3 cellular contexts compared by ENCODE assay signal in the genomic region with DNA sequence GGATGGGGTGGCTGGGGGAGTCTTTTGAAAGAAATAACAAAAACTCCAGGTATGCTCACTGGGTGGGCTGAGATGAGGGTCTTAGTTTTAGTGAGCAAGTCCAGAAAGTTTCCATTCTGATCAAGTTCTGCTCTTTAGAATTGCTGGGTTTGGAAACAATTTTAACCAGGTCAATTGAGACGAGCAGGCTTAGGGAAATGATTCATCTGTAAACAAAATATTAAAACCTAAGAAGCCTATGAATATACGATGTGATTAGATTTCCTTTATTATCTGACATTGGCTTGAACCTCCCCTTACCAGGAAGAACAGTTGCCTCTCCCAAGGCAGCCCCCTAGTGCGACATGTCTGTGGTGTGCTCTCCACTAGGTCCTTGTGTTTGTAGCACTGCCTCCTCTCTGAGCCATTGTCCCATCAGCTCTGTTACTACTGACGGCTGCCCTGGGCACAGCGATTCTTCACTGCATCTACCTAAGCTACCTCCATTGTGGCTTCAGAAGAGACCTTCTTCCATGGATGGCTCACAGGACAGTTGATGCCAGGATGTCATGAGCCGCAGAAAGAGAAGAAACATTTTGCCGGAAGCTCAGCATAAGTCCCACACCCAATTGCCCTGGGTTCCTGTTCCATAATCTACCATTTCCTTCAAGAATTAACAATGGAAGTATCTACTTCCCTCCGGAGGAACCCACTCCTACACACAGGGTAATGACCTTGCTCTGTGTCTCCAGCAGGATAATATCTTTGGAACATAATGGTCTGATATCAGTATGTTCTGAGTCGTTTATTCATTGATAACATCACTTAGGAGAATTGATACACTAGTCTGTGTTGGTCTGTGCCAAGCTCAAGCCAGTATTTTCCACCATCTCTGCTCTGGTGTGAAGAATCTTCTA.
A peak's percentile ranks its signal among the peaks of the same experiment; 100 is the strongest.
TF ChIP-seq lines count a peak whose summit lies in the region.

No MANE protein-coding gene starts in this region.

TF ChIP-seq in SK-N-SH, 30 proteins besides CTCF, POLR2A, EP300 and RAD21 (continued from another document):
- TF ChIP-seq MXI1 (IDR thresholded peaks at IDR 0.05; ENCODE audit: low read depth, low read length): no peak
- TF ChIP-seq, protein P1, sequence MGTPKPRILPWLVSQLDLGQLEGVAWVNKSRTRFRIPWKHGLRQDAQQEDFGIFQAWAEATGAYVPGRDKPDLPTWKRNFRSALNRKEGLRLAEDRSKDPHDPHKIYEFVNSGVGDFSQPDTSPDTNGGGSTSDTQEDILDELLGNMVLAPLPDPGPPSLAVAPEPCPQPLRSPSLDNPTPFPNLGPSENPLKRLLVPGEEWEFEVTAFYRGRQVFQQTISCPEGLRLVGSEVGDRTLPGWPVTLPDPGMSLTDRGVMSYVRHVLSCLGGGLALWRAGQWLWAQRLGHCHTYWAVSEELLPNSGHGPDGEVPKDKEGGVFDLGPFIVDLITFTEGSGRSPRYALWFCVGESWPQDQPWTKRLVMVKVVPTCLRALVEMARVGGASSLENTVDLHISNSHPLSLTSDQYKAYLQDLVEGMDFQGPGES (IDR thresholded peaks at IDR 0.05; ENCODE audit: low read depth, low read length): no peak
- TF ChIP-seq GATA2 (CRISPR knock-in tag; IDR thresholded peaks at IDR 0.05): no peak
- TF ChIP-seq NRF1 (IDR thresholded peaks at IDR 0.05; ENCODE audit: low read depth, low read length): no peak
- TF ChIP-seq, protein P2, sequence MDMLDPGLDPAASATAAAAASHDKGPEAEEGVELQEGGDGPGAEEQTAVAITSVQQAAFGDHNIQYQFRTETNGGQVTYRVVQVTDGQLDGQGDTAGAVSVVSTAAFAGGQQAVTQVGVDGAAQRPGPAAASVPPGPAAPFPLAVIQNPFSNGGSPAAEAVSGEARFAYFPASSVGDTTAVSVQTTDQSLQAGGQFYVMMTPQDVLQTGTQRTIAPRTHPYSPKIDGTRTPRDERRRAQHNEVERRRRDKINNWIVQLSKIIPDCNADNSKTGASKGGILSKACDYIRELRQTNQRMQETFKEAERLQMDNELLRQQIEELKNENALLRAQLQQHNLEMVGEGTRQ (IDR thresholded peaks at IDR 0.05; ENCODE audit: borderline replicate concordance, low read depth, low read length): no peak
- TF ChIP-seq FOSL2 (IDR thresholded peaks at IDR 0.05; ENCODE audit: borderline replicate concordance, low read depth): no peak
- no peak for TF ChIP-seq FOXJ3 (CRISPR knock-in tag; IDR thresholded peaks at IDR 0.05)
- no peak for TF ChIP-seq FOXM1 (IDR thresholded peaks at IDR 0.05; ENCODE audit: low read depth)
- TF ChIP-seq MEF2A (IDR thresholded peaks at IDR 0.05; ENCODE audit: borderline replicate concordance, low read depth): no peak
- no peak for TF ChIP-seq RXRA (IDR thresholded peaks at IDR 0.05; ENCODE audit: borderline replicate concordance, low read depth)
- TF ChIP-seq SMC3 (IDR thresholded peaks at IDR 0.05; ENCODE audit: low read depth, low read length): no peak
- TF ChIP-seq MAX (IDR thresholded peaks at IDR 0.05; ENCODE audit: low read depth): no peak
- TF ChIP-seq SIN3A (IDR thresholded peaks at IDR 0.05; ENCODE audit: borderline replicate concordance, low read depth, low read length): no peak
- no peak for TF ChIP-seq TCF12 (IDR thresholded peaks at IDR 0.05)
- TF ChIP-seq, protein P3, sequence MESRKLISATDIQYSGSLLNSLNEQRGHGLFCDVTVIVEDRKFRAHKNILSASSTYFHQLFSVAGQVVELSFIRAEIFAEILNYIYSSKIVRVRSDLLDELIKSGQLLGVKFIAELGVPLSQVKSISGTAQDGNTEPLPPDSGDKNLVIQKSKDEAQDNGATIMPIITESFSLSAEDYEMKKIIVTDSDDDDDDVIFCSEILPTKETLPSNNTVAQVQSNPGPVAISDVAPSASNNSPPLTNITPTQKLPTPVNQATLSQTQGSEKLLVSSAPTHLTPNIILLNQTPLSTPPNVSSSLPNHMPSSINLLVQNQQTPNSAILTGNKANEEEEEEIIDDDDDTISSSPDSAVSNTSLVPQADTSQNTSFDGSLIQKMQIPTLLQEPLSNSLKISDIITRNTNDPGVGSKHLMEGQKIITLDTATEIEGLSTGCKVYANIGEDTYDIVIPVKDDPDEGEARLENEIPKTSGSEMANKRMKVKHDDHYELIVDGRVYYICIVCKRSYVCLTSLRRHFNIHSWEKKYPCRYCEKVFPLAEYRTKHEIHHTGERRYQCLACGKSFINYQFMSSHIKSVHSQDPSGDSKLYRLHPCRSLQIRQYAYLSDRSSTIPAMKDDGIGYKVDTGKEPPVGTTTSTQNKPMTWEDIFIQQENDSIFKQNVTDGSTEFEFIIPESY (IDR thresholded peaks at IDR 0.05; ENCODE audit: borderline replicate concordance, low read depth): no peak
- TF ChIP-seq RFX5 (IDR thresholded peaks at IDR 0.05; ENCODE audit: low read length): no peak
- TF ChIP-seq ELF1 (IDR thresholded peaks at IDR 0.05): no peak

TF ChIP-seq in SK-N-SH treated with all-trans-retinoic acid at 6 μM for 48 hours, 23 proteins besides CTCF, POLR2A, EP300 and RAD21:
- TF ChIP-seq, protein P4, sequence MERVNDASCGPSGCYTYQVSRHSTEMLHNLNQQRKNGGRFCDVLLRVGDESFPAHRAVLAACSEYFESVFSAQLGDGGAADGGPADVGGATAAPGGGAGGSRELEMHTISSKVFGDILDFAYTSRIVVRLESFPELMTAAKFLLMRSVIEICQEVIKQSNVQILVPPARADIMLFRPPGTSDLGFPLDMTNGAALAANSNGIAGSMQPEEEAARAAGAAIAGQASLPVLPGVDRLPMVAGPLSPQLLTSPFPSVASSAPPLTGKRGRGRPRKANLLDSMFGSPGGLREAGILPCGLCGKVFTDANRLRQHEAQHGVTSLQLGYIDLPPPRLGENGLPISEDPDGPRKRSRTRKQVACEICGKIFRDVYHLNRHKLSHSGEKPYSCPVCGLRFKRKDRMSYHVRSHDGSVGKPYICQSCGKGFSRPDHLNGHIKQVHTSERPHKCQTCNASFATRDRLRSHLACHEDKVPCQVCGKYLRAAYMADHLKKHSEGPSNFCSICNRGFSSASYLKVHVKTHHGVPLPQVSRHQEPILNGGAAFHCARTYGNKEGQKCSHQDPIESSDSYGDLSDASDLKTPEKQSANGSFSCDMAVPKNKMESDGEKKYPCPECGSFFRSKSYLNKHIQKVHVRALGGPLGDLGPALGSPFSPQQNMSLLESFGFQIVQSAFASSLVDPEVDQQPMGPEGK (CRISPR knock-in tag; IDR thresholded peaks at IDR 0.05; ENCODE audit: borderline replicate concordance): no peak
- TF ChIP-seq CSDC2 (CRISPR knock-in tag; IDR thresholded peaks at IDR 0.05) (no peak), ZNF565 (CRISPR knock-in tag; conservative IDR thresholded peaks at IDR 0.05; ENCODE audit: low read depth) (no peak), BACH2 (CRISPR knock-in tag; IDR thresholded peaks at IDR 0.05; ENCODE audit: borderline replicate concordance) (no peak), CREB5 (CRISPR knock-in tag; IDR thresholded peaks at IDR 0.05; ENCODE audit: low read depth) (no peak), ZNF8 (CRISPR knock-in tag; IDR thresholded peaks at IDR 0.05) (no peak), TCF4 (CRISPR knock-in tag; IDR thresholded peaks at IDR 0.05; ENCODE audit: borderline replicate concordance) (no peak), ZFP30 (CRISPR knock-in tag; IDR thresholded peaks at IDR 0.05) (no peak), TOX (CRISPR knock-in tag; IDR thresholded peaks at IDR 0.05; ENCODE audit: borderline replicate concordance) (no peak)

TF ChIP-seq in endothelial cell of umbilical vein, 7 proteins besides CTCF, POLR2A, EP300 and RAD21 (continued from another document):
- TF ChIP-seq MAX (IDR thresholded peaks at IDR 0.05; ENCODE audit: insufficient read depth, insufficient read length) (no peak), GATA2 (IDR thresholded peaks at IDR 0.05; ENCODE audit: insufficient read depth, insufficient read length, low read depth, low read length) (peak; percentile 85), FOS (IDR thresholded peaks at IDR 0.05; ENCODE audit: borderline replicate concordance, insufficient read depth, low read length) (peak; percentile 44), POLR2AphosphoS5 (IDR thresholded peaks at IDR 0.05; ENCODE audit: insufficient read depth, low read depth, low read length) (no peak), EZH2 (IDR thresholded peaks at IDR 0.05; ENCODE audit: borderline replicate concordance, low read depth, low read length, severe bottlenecking) (no peak), JUN (IDR thresholded peaks at IDR 0.05; ENCODE audit: borderline replicate concordance, insufficient read depth, insufficient read length, low read depth) (no peak)
